ENCODE assay signal across 13 cellular contexts in genomic region chr18:59959606-59960005, GRCh38. TPM values are rescaled to one million over a fixed set of nuclear protein-coding genes. Genes with fewer than 3 reads are reported as not detected.
"Had no signal": no experiment of that assay in that cellular context is flagged by ENCODE, and none has a peak within 500 bp of the region (broad histone marks: within the 10 kb centered on the region; RNA-seq: fewer than 3 reads in every experiment).

No MANE protein-coding gene starts in this region.

- H3K36me3 Mint-ChIP-seq: activated CD4-positive, alpha-beta memory T cell treated with anti-CD3 and anti-CD28 coated beads for 36 hours; natural killer cell treated with Interleukin-12 subunit alpha and Interleukin-12 subunit beta and Interleukin-15 and Interleukin-18, amount 100 ng/mL, for 72 hours had no signal

- H3K4me1 Mint-ChIP-seq: immature natural killer cell had no signal

- H3K36me3 ChIP-seq: ascending aorta, esophagus muscularis mucosa, right atrium auricular region had no signal

- H3K27ac Mint-ChIP-seq: activated CD4-positive, alpha-beta memory T cell treated with anti-CD3 and anti-CD28 coated beads for 36 hours; activated T-cell treated with anti-CD3 and anti-CD28 coated beads, Interleukin-2, amount 50 U/mL, for 72 hours; immature natural killer cell; natural killer cell treated with Interleukin-12 subunit alpha and Interleukin-12 subunit beta and Interleukin-15 and Interleukin-18, amount 100 ng/mL, for 72 hours had no signal

- H3K4me3 Mint-ChIP-seq: activated CD4-positive, alpha-beta memory T cell treated with anti-CD3 and anti-CD28 coated beads for 36 hours; activated T-cell treated with anti-CD3 and anti-CD28 coated beads, Interleukin-2, amount 50 U/mL, for 72 hours; immature natural killer cell; natural killer cell treated with Interleukin-12 subunit alpha and Interleukin-12 subunit beta and Interleukin-15 and Interleukin-18, amount 100 ng/mL, for 72 hours had no signal

- ATAC-seq: natural killer cell treated with Interleukin-12 subunit alpha and Interleukin-12 subunit beta and Interleukin-15 and Interleukin-18, amount 100 ng/mL, for 72 hours had no signal

- DNase-seq: activated CD4-positive, alpha-beta memory T cell treated with anti-CD3 and anti-CD28 coated beads for 36 hours; activated CD4-positive, CD25-positive, alpha-beta regulatory T cell treated with anti-CD3 and anti-CD28 coated beads, Interleukin-2, amount 50 U/mL, for 72 hours; activated CD8-positive, alpha-beta memory T cell treated with anti-CD3 and anti-CD28 coated beads, Interleukin-2, amount 50 U/mL, for 4 hours; activated T-cell treated with anti-CD3 and anti-CD28 coated beads, Interleukin-2, amount 50 U/mL, for 72 hours; dorsolateral prefrontal cortex; immature natural killer cell; nucleus accumbens; trophoblast cell had no signal

- H3K9me3 ChIP-seq: ascending aorta, esophagus muscularis mucosa, right atrium auricular region had no signal

- H3K4me3 ChIP-seq: ascending aorta, dorsolateral prefrontal cortex, esophagus muscularis mucosa, right atrium auricular region, skin epidermis had no signal

- H3K9me3 Mint-ChIP-seq: activated CD4-positive, alpha-beta memory T cell treated with anti-CD3 and anti-CD28 coated beads for 36 hours; activated T-cell treated with anti-CD3 and anti-CD28 coated beads, Interleukin-2, amount 50 U/mL, for 72 hours; immature natural killer cell; natural killer cell treated with Interleukin-12 subunit alpha and Interleukin-12 subunit beta and Interleukin-15 and Interleukin-18, amount 100 ng/mL, for 72 hours had no signal

- H3K27me3 ChIP-seq: ascending aorta, right atrium auricular region had no signal

- H3K27ac ChIP-seq: ascending aorta, dorsolateral prefrontal cortex, esophagus muscularis mucosa, right atrium auricular region had no signal

- H3K4me1 ChIP-seq: ascending aorta, right atrium auricular region had no signal

RNA-seq across cellular contexts. Expression of gene PMAIP1, which starts 59.8 kb away (rescaled TPM):
- total RNA-seq: ascending aorta had no signal
